ENCODE assay signal across 22 cellular contexts in genomic region chr14:65150891-65151290, GRCh38. TPM values are rescaled to one million over a fixed set of nuclear protein-coding genes. Genes with fewer than 3 reads are reported as not detected.
DNase-seq lines count a peak whose midpoint lies in the region; ATAC-seq, FAIRE-seq and TF ChIP-seq lines count a peak whose summit lies in the region.
"Had no signal": no experiment of that assay in that cellular context is flagged by ENCODE, and none has a peak within 500 bp of the region (broad histone marks: within the 10 kb centered on the region; RNA-seq: fewer than 3 reads in every experiment).

No MANE protein-coding gene starts in this region.

- no peak overlapping the region for H3K4ac ChIP-seq in trophoblast cell (ENCODE audit: low read depth, low read length)

- H3K4me1 ChIP-seq in trophoblast cell (ENCODE audit: control insufficient read depth in 1 of 2, insufficient read depth in 2 of 2, low read length in 2 of 2) (no peaks in the 10 kb centered on the region), gastroesophageal sphincter (no peaks in the 10 kb centered on the region)
- no peaks in the 10 kb centered on the region for H3K4me1 ChIP-seq in effector memory CD4-positive, alpha-beta T cell (ENCODE audit: control insufficient read depth, insufficient read depth, low read length, poor library complexity, severe bottlenecking)
- H3K4me1 ChIP-seq: BLaER1, Caco-2, HAP-1 had no signal

- peaks cover 0 to 11% of the 10 kb centered on the region in 2 donors for H3K27me3 Mint-ChIP-seq in T-cell

- no peaks in the 10 kb centered on the region for H3K9me3 Mint-ChIP-seq in T-cell
- H3K9me3 Mint-ChIP-seq: CD4-positive, CD25-positive, alpha-beta regulatory T cell; CD8-positive, alpha-beta T cell; HFFc6 had no signal

- H3K27me3 ChIP-seq in trophoblast cell (ENCODE audit: insufficient read depth, low read length) (no peaks in the 10 kb centered on the region), gastroesophageal sphincter (no peaks in the 10 kb centered on the region)
- H3K27me3 ChIP-seq in effector memory CD4-positive, alpha-beta T cell (replicated peaks; ENCODE audit: control insufficient read depth, insufficient read depth, low read length, poor library complexity, severe bottlenecking), result no peaks in the 10 kb centered on the region
- H3K27me3 ChIP-seq: BLaER1 had no signal

- no peak overlapping the region for H2AFZ ChIP-seq in trophoblast cell (ENCODE audit: insufficient read depth, low read length, poor library complexity)

- H3K36me3 ChIP-seq in trophoblast cell (ENCODE audit: control insufficient read depth in 1 of 2, insufficient read depth in 2 of 2, low read length in 2 of 2), result no peaks in the 10 kb centered on the region
- no peaks in the 10 kb centered on the region for H3K36me3 ChIP-seq in effector memory CD4-positive, alpha-beta T cell (ENCODE audit: control insufficient read depth, insufficient read depth, low read length)
- no peaks in the 10 kb centered on the region for H3K36me3 ChIP-seq in gastroesophageal sphincter
- H3K36me3 ChIP-seq: BLaER1, HAP-1 had no signal

- no peak overlapping the region for H3K4me2 ChIP-seq in trophoblast cell (ENCODE audit: low read length)
- H3K4me2 ChIP-seq: BLaER1 had no signal

- H2AK5ac ChIP-seq in trophoblast cell (ENCODE audit: low read length), result no peak overlapping the region

- H3K4me3 Mint-ChIP-seq in T-cell, result no peak overlapping the region
- H3K4me3 Mint-ChIP-seq: CD4-positive, CD25-positive, alpha-beta regulatory T cell; CD8-positive, alpha-beta T cell; HFFc6 had no signal

- no peak for TF ChIP-seq CTCF in gastroesophageal sphincter (IDR thresholded peaks at IDR 0.05)

- no peaks in the 10 kb centered on the region for H3K36me3 Mint-ChIP-seq in T-cell
- H3K36me3 Mint-ChIP-seq: CD4-positive, CD25-positive, alpha-beta regulatory T cell; CD8-positive, alpha-beta T cell had no signal

- no peak overlapping the region for H3K23ac ChIP-seq in trophoblast cell (ENCODE audit: low read length)

- no peak overlapping the region for H3K4me3 ChIP-seq in trophoblast cell (ENCODE audit: low read depth, low read length)
- H3K4me3 ChIP-seq in effector memory CD4-positive, alpha-beta T cell (ENCODE audit: insufficient read depth, low read depth, low read length, poor library complexity, severe bottlenecking), result no peak overlapping the region
- H3K4me3 ChIP-seq in gastroesophageal sphincter, result no peak overlapping the region
- H3K4me3 ChIP-seq: BLaER1, HAP-1 had no signal

- H2BK120ac ChIP-seq in trophoblast cell (ENCODE audit: insufficient read depth, low read length, poor library complexity), result no peak overlapping the region

- peak; percentile 67 for FAIRE-seq in urothelium cell line (lab: Jason Lieb, UNC)
- FAIRE-seq: GM12891, GM18507, H54 had no signal

- CTCF ChIA-PET in T-cell (lab: Charles Lee), result no interaction called here

- TF ChIP-seq EP300 in gastroesophageal sphincter (IDR thresholded peaks at IDR 0.05), result no peak

- no peak overlapping the region for H4K8ac ChIP-seq in trophoblast cell (ENCODE audit: low read depth, low read length)

- no peak overlapping the region for H2BK5ac ChIP-seq in trophoblast cell (ENCODE audit: low read depth, low read length, poor library complexity)

- no peaks in the 10 kb centered on the region for H3K4me1 Mint-ChIP-seq in T-cell
- H3K4me1 Mint-ChIP-seq: CD4-positive, CD25-positive, alpha-beta regulatory T cell had no signal

- H2BK12ac ChIP-seq in trophoblast cell (ENCODE audit: low read length), result no peak overlapping the region

- ATAC-seq in HG03520 (IDR thresholded peaks at IDR 0.05; ENCODE audit: unreplicated experiment) (no peak), T-cell (replicated peaks in 1 of 4) (no peak), gastroesophageal sphincter (no peak)
- ATAC-seq: CD8-positive, alpha-beta T cell had no signal

- peak; percentile 37 for DNase-seq in amniotic epithelial cell (ENCODE audit: low read depth)
- DNase-seq in cerebellum (ENCODE audit: low spot score), result peak; percentile 24
- DNase-seq in trophoblast cell, result peak; percentile 5 to 55
- DNase-seq in urothelium cell line (ENCODE audit: low spot score), result no peak
- no peak for DNase-seq in effector memory CD4-positive, alpha-beta T cell
- no peak for DNase-seq in T-cell
- DNase-seq: Caco-2; CD4-positive, CD25-positive, alpha-beta regulatory T cell; CD8-positive, alpha-beta T cell; DMS153; DND-41; GDM1; GOT3; HFFc6 had no signal

- H4K12ac ChIP-seq in trophoblast cell (ENCODE audit: low read depth, low read length), result no peak overlapping the region

- no peak overlapping the region for H3K9ac ChIP-seq in trophoblast cell (ENCODE audit: low read length)
- H3K9ac ChIP-seq: BLaER1 had no signal

- no CpG with 5 or more reads among the region's 6 CpGs for WGBS in trophoblast cell (ENCODE audit: extremely low coverage, insufficient coverage, insufficient read length)
- 64 to 73% methylated on average over 6 of the region's 6 CpGs for WGBS in gastroesophageal sphincter (ENCODE audit: low coverage in 1 of 2), 2 donors

- H4K91ac ChIP-seq in trophoblast cell (ENCODE audit: low read depth, low read length), result no peak overlapping the region

- no peaks in the 10 kb centered on the region for H3K79me2 ChIP-seq in trophoblast cell (ENCODE audit: control insufficient read depth, insufficient read depth, low read length, poor library complexity)

- no peak overlapping the region for H3K14ac ChIP-seq in trophoblast cell (ENCODE audit: low read length)

- H3K79me1 ChIP-seq in trophoblast cell (ENCODE audit: low read length), result no peaks in the 10 kb centered on the region

- no peak overlapping the region for H3K27ac Mint-ChIP-seq in T-cell
- H3K27ac Mint-ChIP-seq: CD4-positive, CD25-positive, alpha-beta regulatory T cell; CD8-positive, alpha-beta T cell; HFFc6 had no signal

- H3K9me3 ChIP-seq in trophoblast cell (ENCODE audit: insufficient read depth, low read depth, low read length) (no peaks in the 10 kb centered on the region), gastroesophageal sphincter (no peaks in the 10 kb centered on the region)
- no peaks in the 10 kb centered on the region for H3K9me3 ChIP-seq in effector memory CD4-positive, alpha-beta T cell (ENCODE audit: control insufficient read depth, low read length)
- H3K9me3 ChIP-seq: BLaER1, Caco-2, HAP-1 had no signal

- POLR2A ChIA-PET in T-cell (lab: Charles Lee), result no interaction called here

- H3K27ac ChIP-seq in trophoblast cell (ENCODE audit: low read depth, low read length) (no peak overlapping the region), gastroesophageal sphincter (no peak overlapping the region)
- no peak overlapping the region for H3K27ac ChIP-seq in effector memory CD4-positive, alpha-beta T cell (ENCODE audit: insufficient read depth, low read length, poor library complexity, severe bottlenecking)
- H3K27ac ChIP-seq: BLaER1, C4-2B had no signal

- no peak overlapping the region for H3K18ac ChIP-seq in trophoblast cell (ENCODE audit: low read length)

- no peak for TF ChIP-seq POLR2A in gastroesophageal sphincter (IDR thresholded peaks at IDR 0.05)

RNA-seq across cellular contexts. Expression of gene MAX, which starts 48.6 kb away (rescaled TPM):
- total RNA-seq in cerebellum (38.0 TPM), T-cell (100 to 1,000 TPM; 174 to 216 (median 207) TPM), gastroesophageal sphincter (10 to 100 TPM; 61.8 to 87.1 (median 80.9) TPM)
- 56.8 and 61.8 TPM in 2 replicates for polyA plus RNA-seq in trophoblast cell (2013)

Comparison
In these comparisons a context has a peak if more than half of its experiments do, and no peak if none do; other contexts are left out.
1. DNase-seq: peak in amniotic epithelial cell (single experiment), cerebellum (single experiment) and trophoblast cell (2 of 2); none in urothelium cell line (single experiment), effector memory CD4-positive, alpha-beta T cell (0 of 3) and T-cell (0 of 34).